1 cellular context compared by ENCODE assay signal in genomic region chr21:14273736-14274538, GRCh38.
TF ChIP-seq lines count a peak whose summit lies in the region.

No MANE protein-coding gene starts in this region.

TF ChIP-seq in K562, 482 proteins besides CTCF, POLR2A, EP300 and RAD21 (continued from another document):
- TF ChIP-seq TFAP4 (CRISPR knock-in tag; IDR thresholded peaks at IDR 0.05; ENCODE audit: borderline replicate concordance) (peak; percentile 70; the same call in 1 of the 2 replicates), ZNF384 (IDR thresholded peaks at IDR 0.05; ENCODE audit: low read depth, low read length) (no peak), HMGN3 (IDR thresholded peaks at IDR 0.05; ENCODE audit: borderline replicate concordance, extremely low read depth, insufficient read length, low read depth, low read length) (no peak), ZNF436 (CRISPR knock-in tag; IDR thresholded peaks at IDR 0.05) (no peak), POLR2G (IDR thresholded peaks at IDR 0.05; ENCODE audit: low read depth, low read length) (peak; percentile 37; the same call in 1 of the 2 replicates), SIX5 (IDR thresholded peaks at IDR 0.05; ENCODE audit: borderline replicate concordance in 1 of 2, insufficient read depth in 1 of 2, low read depth in 1 of 2, low read length in 2 of 2) (no peak), SLC30A9 (CRISPR knock-in tag; IDR thresholded peaks at IDR 0.05) (no peak), ZNF263 (CRISPR knock-in tag; IDR thresholded peaks at IDR 0.05; ENCODE audit: borderline replicate concordance) (peak; percentile 58; the same call in 1 of the 2 replicates), NR0B1 (IDR thresholded peaks at IDR 0.05; ENCODE audit: partially characterized antibody) (no peak), ZNF253 (CRISPR knock-in tag; conservative IDR thresholded peaks at IDR 0.05) (no peak), HMG20B (CRISPR knock-in tag; IDR thresholded peaks at IDR 0.05) (no peak), ZNF121 (CRISPR knock-in tag; conservative IDR thresholded peaks at IDR 0.05) (no peak; the same call in 1 of the 2 replicates), YBX1 (IDR thresholded peaks at IDR 0.05) (no peak), BRF1 (IDR thresholded peaks at IDR 0.05; ENCODE audit: borderline replicate concordance, extremely low read depth, insufficient read length) (no peak), L3MBTL2 (IDR thresholded peaks at IDR 0.05) (peak; percentile 18; the same call in 1 of the 2 replicates), DDX20 (tag; IDR thresholded peaks at IDR 0.05; ENCODE audit: low read depth) (no peak), CBFB (CRISPR knock-in tag; IDR thresholded peaks at IDR 0.05) (no peak), AFF4 (CRISPR knock-in tag; IDR thresholded peaks at IDR 0.05) (no peak), TAL1 (IDR thresholded peaks at IDR 0.05) (peak; percentile 9; the same call in 1 of the 2 replicates), MYNN (IDR thresholded peaks at IDR 0.05) (no peak), MYNN (CRISPR knock-in tag; IDR thresholded peaks at IDR 0.05) (no peak)
